In the genomic region with DNA sequence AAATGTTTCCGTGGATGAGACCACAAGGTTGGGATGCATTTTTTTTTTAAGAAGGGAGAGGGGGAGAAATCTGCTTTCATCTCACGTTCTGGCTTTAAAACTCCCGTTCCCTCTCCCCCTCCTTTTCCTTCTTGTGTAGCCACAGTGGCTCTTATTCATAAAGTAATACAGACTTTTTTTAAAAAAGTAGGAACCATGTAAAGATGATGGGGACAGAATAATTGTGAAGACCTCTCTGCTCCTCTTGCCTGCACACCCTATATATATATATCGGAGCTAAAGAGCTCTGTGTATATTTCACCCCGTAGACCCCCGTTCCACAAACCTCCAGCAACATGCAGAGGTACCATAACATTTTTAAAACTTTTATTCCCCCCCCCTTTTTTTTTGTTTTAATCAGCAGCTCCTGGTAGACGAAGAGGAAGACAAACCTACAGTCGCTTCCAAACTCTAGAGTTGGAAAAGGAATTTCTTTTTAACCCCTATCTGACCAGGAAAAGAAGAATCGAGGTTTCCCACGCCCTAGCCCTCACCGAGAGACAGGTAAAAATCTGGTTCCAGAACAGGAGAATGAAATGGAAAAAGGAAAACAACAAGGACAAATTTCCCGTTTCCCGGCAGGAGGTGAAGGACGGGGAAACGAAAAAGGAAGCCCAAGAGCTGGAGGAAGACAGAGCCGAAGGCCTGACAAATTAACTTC, we compare ENCODE assay signal across 11 cellular contexts. TPM values are rescaled to one million over a fixed set of nuclear protein-coding genes. Genes with fewer than 3 reads are reported as not detected.
DNase-seq lines count a peak whose midpoint lies in the region; ATAC-seq and TF ChIP-seq lines count a peak whose summit lies in the region.
"Had no signal": no experiment of that assay in that cellular context is flagged by ENCODE, and none has a peak within 500 bp of the region (broad histone marks: within the 10 kb centered on the region; RNA-seq: fewer than 3 reads in every experiment).

No MANE protein-coding gene starts in this region.

- no peak for TF ChIP-seq EP300 in stomach (IDR thresholded peaks at IDR 0.05)

- H3K36me3 Mint-ChIP-seq in T-helper 2 cell treated with Interferon-gamma antibody and Interleukin-4, amounts not matched to agents 5 μg/mL and 100 μg/mL, for 36 hours (ENCODE audit: low read depth) = peaks cover 1% of the 10 kb centered on the region
- H3K36me3 Mint-ChIP-seq in activated CD4-positive, alpha-beta memory T cell treated with anti-CD3 and anti-CD28 coated beads for 36 hours = peaks cover 7% of the 10 kb centered on the region

- H3K4me1 ChIP-seq in stomach = peaks cover 16 to 52% (median 34%) of the 10 kb centered on the region in 4 donors

- no peak for ATAC-seq in GM18870 (IDR thresholded peaks at IDR 0.05; ENCODE audit: unreplicated experiment)

- 12 to 16% (median 14%) methylated on average over 16 of the region's 16 CpGs for WGBS in stomach, 5 donors

- peaks cover 8% of the 10 kb centered on the region for H3K4me1 Mint-ChIP-seq in T-helper 2 cell treated with Interferon-gamma antibody and Interleukin-4, amounts not matched to agents 5 μg/mL and 100 μg/mL, for 36 hours (ENCODE audit: low read depth)
- H3K4me1 Mint-ChIP-seq in activated CD4-positive, alpha-beta memory T cell treated with anti-CD3 and anti-CD28 coated beads for 36 hours (ENCODE audit: low read depth) = peaks cover 32% of the 10 kb centered on the region

- intact Hi-C loops in activated CD4-positive, alpha-beta memory T cell treated with anti-CD3 and anti-CD28 coated beads for 36 hours (cut with micrococcal nuclease) = loop anchor here (10.0 kb wide), 1 partner anchor 1796 kb away; the partner anchor contains the start of gene SP9
- intact Hi-C loops in stomach (cut with DNase I; ENCODE audit: low total_unique reads) = no loop called here

- peak overlapping the region; percentile 48 for H3K4me3 Mint-ChIP-seq in T-helper 2 cell treated with Interferon-gamma antibody and Interleukin-4, amounts not matched to agents 5 μg/mL and 100 μg/mL, for 36 hours
- peak overlapping the region; percentile 41 for H3K4me3 Mint-ChIP-seq in activated CD4-positive, alpha-beta memory T cell treated with anti-CD3 and anti-CD28 coated beads for 36 hours

- H3K27ac Mint-ChIP-seq in T-helper 2 cell treated with Interferon-gamma antibody and Interleukin-4, amounts not matched to agents 5 μg/mL and 100 μg/mL, for 36 hours = peak overlapping the region; percentile 80
- H3K27ac Mint-ChIP-seq in activated CD4-positive, alpha-beta memory T cell treated with anti-CD3 and anti-CD28 coated beads for 36 hours = peak overlapping the region; percentile 54

- peaks cover 0 to 25% (median 2%) of the 10 kb centered on the region in 4 donors for H3K9me3 ChIP-seq in stomach

- TF ChIP-seq POLR2A in stomach (IDR thresholded peaks at IDR 0.05) = no peak

- CTCF ChIA-PET in activated CD4-positive, alpha-beta memory T cell treated with anti-CD3 and anti-CD28 coated beads for 36 hours (lab: Charles Lee) = interaction anchor here (0.7 to 4.2 kb wide), 10 partner anchors 9 to 521 kb away, joined by 3 to 18 read pairs (median 4); no protein-coding TSS in a partner anchor

- TF ChIP-seq CTCF in kidney epithelial cell (IDR thresholded peaks at IDR 0.05; ENCODE audit: insufficient read depth, low read length, poor library complexity, severe bottlenecking) (no peak), stomach (IDR thresholded peaks at IDR 0.05) (no peak)

- peak overlapping the region in 4 of 5 donors; percentile 42 to 80 (median 76) for H3K27ac ChIP-seq in stomach

- H3K36me3 ChIP-seq in kidney epithelial cell (ENCODE audit: control insufficient read depth, insufficient read depth, low read length) = no peaks in the 10 kb centered on the region
- no peaks in the 10 kb centered on the region for H3K36me3 ChIP-seq in stomach

- H3K27me3 Mint-ChIP-seq in T-helper 2 cell treated with Interferon-gamma antibody and Interleukin-4, amounts not matched to agents 5 μg/mL and 100 μg/mL, for 36 hours (ENCODE audit: low read depth) = peaks cover 85% of the 10 kb centered on the region
- peaks cover 78% of the 10 kb centered on the region for H3K27me3 Mint-ChIP-seq in activated CD4-positive, alpha-beta memory T cell treated with anti-CD3 and anti-CD28 coated beads for 36 hours

- POLR2A ChIA-PET in activated CD4-positive, alpha-beta memory T cell treated with anti-CD3 and anti-CD28 coated beads for 36 hours (lab: Charles Lee) = no interaction called here

- H3K27me3 ChIP-seq in kidney epithelial cell (ENCODE audit: control insufficient read depth, insufficient read depth, low read length) (no peaks in the 10 kb centered on the region), stomach (peaks cover 52 to 100% (median 93%) of the 10 kb centered on the region in 3 donors)

- H3K9me3 Mint-ChIP-seq in T-helper 2 cell treated with Interferon-gamma antibody and Interleukin-4, amounts not matched to agents 5 μg/mL and 100 μg/mL, for 36 hours = no peaks in the 10 kb centered on the region
- H3K9me3 Mint-ChIP-seq in activated CD4-positive, alpha-beta memory T cell treated with anti-CD3 and anti-CD28 coated beads for 36 hours = no peaks in the 10 kb centered on the region

- H3K4me3 ChIP-seq in kidney epithelial cell (ENCODE audit: low read depth, low read length) (peak overlapping the region; percentile 67), stomach (peak overlapping the region; percentile 35 to 49 (median 46))

- no peak for DNase-seq in T-helper 2 cell treated with Interferon-gamma antibody and Interleukin-4, amounts not matched to agents 5 μg/mL and 100 μg/mL, for 36 hours (ENCODE audit: low spot score)
- DNase-seq in T-helper 2 cell (no peak), kidney epithelial cell (ENCODE audit: low read depth) (no peak), stomach (no peak), NCI-H2029 (lab: John Stamatoyannopoulos, UW) (no peak), COLO668 (lab: John Stamatoyannopoulos, UW; ENCODE audit: unreplicated experiment) (no peak)
- no peak for DNase-seq in activated CD4-positive, alpha-beta memory T cell treated with anti-CD3 and anti-CD28 coated beads for 36 hours
- DNase-seq: stimulated activated naive CD4-positive, alpha-beta T cell had no signal

RNA-seq across cellular contexts. Expression of gene HOXD8, which starts 1.6 kb away (rescaled TPM):
- total RNA-seq in activated CD4-positive, alpha-beta memory T cell treated with anti-CD3 and anti-CD28 coated beads for 36 hours = not detected
- total RNA-seq in kidney epithelial cell (18.1 and 22.5 TPM in 2 replicates), stomach (10 to 100 TPM in 1 of 5 donors, 1 to 10 TPM in 1, under 1 TPM in 1, not detected in 2; 0.58 to 15.9 (median 5.1) TPM)
- polyA plus RNA-seq in stomach = 1 to 10 TPM in 2 of 3 donors, under 1 TPM in 1; 0.87 to 1.8 (median 1.7) TPM
- total RNA-seq: pulmonary artery endothelial cell had no signal
- polyA plus RNA-seq: AG04450 had no signal

RNA-seq across cellular contexts. Expression of gene HOXD9, which starts 8.5 kb away (rescaled TPM):
- not detected for total RNA-seq in activated CD4-positive, alpha-beta memory T cell treated with anti-CD3 and anti-CD28 coated beads for 36 hours
- total RNA-seq in kidney epithelial cell = 11.6 and 12.2 TPM in 2 replicates
- total RNA-seq in stomach = under 1 TPM in 1 of 5 donors, not detected in 4; 0.18 TPM
- under 1 TPM; 0.31 to 0.76 (median 0.68) TPM for polyA plus RNA-seq in stomach
- total RNA-seq: pulmonary artery endothelial cell had no signal
- polyA plus RNA-seq: AG04450 had no signal

RNA-seq across cellular contexts. Expression of gene HOXD10, which starts 14.5 kb away (rescaled TPM):
- total RNA-seq in activated CD4-positive, alpha-beta memory T cell treated with anti-CD3 and anti-CD28 coated beads for 36 hours = not detected
- 5.1 and 5.6 TPM in 2 replicates for total RNA-seq in kidney epithelial cell
- 1 to 10 TPM in 1 of 5 donors, not detected in 4; 2.6 TPM for total RNA-seq in stomach
- not detected for polyA plus RNA-seq in stomach
- total RNA-seq: pulmonary artery endothelial cell had no signal
- polyA plus RNA-seq: AG04450 had no signal

RNA-seq across cellular contexts. Expression of gene HOXD4, which starts 20.3 kb away (rescaled TPM):
- total RNA-seq in activated CD4-positive, alpha-beta memory T cell treated with anti-CD3 and anti-CD28 coated beads for 36 hours = not detected
- total RNA-seq in kidney epithelial cell = 5.4 and 13.8 TPM in 2 replicates
- total RNA-seq in stomach = 1 to 10 TPM in 2 of 5 donors, not detected in 3; 2.4 to 9.6 TPM
- under 1 TPM in 2 of 3 donors, not detected in 1; 0.25 to 0.75 TPM for polyA plus RNA-seq in stomach
- total RNA-seq: pulmonary artery endothelial cell had no signal
- polyA plus RNA-seq: AG04450 had no signal

RNA-seq across cellular contexts. Expression of gene HOXD11, which starts 24.0 kb away (rescaled TPM):
- not detected for total RNA-seq in activated CD4-positive, alpha-beta memory T cell treated with anti-CD3 and anti-CD28 coated beads for 36 hours
- 5.4 and 16.3 TPM in 2 replicates for total RNA-seq in kidney epithelial cell
- total RNA-seq in stomach = not detected
- not detected for polyA plus RNA-seq in stomach
- total RNA-seq: pulmonary artery endothelial cell had no signal
- polyA plus RNA-seq: AG04450 had no signal

Comparison
In these comparisons a context has a peak if more than half of its experiments do, and no peak if none do; other contexts are left out.
1. RNA of gene HOXD9, which starts 8.5 kb away (total RNA-seq): 11.6 to 12.2 TPM in kidney epithelial cell; not detected in activated CD4-positive, alpha-beta memory T cell treated with anti-CD3 and anti-CD28 coated beads for 36 hours and 0.18 TPM in stomach; every median in the first group is over 10 times any median in the second.